22 cellular contexts compared by ENCODE assay signal in genomic region chr15:35329993-35330695, GRCh38.
"Had no signal": no experiment of that assay in that cellular context is flagged by ENCODE, and none has a peak within 500 bp of the region (broad histone marks: within the 10 kb centered on the region; RNA-seq: fewer than 3 reads in every experiment).

No MANE protein-coding gene starts in this region.

- H3K27me3 ChIP-seq: colonic mucosa, gastrocnemius medialis, left lung, right atrium auricular region, sigmoid colon, tibial nerve, upper lobe of left lung, uterus had no signal

- H3K27ac ChIP-seq: colonic mucosa, epithelial cell of prostate, gastrocnemius medialis, left lung, prostate gland, right atrium auricular region, sigmoid colon, thoracic aorta, tibial nerve, upper lobe of left lung, uterus had no signal

- H3K9me3 ChIP-seq: colonic mucosa, gastrocnemius medialis, prostate gland, right atrium auricular region, sigmoid colon, tibial nerve, upper lobe of left lung had no signal

- DNase-seq: colonic mucosa; effector CD8-positive, alpha-beta T cell; endodermal cell; gastrocnemius medialis; head of caudate nucleus; kidney; left lung; midbrain; naive thymus-derived CD4-positive, alpha-beta T cell; nephron progenitor cell; nucleus accumbens; sigmoid colon; stimulated activated CD4-positive, alpha-beta T cell treated with anti-CD3 and anti-CD28 coated beads, Interleukin-2, amount 100 ng/mL, for 24 hours; stimulated activated CD4-positive, alpha-beta T cell treated with anti-CD3 and anti-CD28 coated beads, Interleukin-4, amount 100 ng/mL, for 4 hours; stimulated activated naive CD8-positive, alpha-beta T cell treated with anti-CD3 and anti-CD28 coated beads, Interleukin-15, Interleukin-2, amounts not matched to agents 100 U/mL and 50 U/mL, for 24 hours; upper lobe of left lung; uterus had no signal

- H3K36me3 ChIP-seq: colonic mucosa, gastrocnemius medialis, left lung, prostate gland, right atrium auricular region, sigmoid colon, thoracic aorta, upper lobe of left lung, uterus had no signal

- H3K4me3 ChIP-seq: colonic mucosa, gastrocnemius medialis, left lung, prostate gland, right atrium auricular region, sigmoid colon, thoracic aorta, tibial nerve, upper lobe of left lung, uterus had no signal

- H3K4me1 ChIP-seq: gastrocnemius medialis, left lung, prostate gland, right atrium auricular region, tibial nerve, upper lobe of left lung, uterus had no signal
